ENCODE assay signal across 10 cellular contexts in the genomic region with DNA sequence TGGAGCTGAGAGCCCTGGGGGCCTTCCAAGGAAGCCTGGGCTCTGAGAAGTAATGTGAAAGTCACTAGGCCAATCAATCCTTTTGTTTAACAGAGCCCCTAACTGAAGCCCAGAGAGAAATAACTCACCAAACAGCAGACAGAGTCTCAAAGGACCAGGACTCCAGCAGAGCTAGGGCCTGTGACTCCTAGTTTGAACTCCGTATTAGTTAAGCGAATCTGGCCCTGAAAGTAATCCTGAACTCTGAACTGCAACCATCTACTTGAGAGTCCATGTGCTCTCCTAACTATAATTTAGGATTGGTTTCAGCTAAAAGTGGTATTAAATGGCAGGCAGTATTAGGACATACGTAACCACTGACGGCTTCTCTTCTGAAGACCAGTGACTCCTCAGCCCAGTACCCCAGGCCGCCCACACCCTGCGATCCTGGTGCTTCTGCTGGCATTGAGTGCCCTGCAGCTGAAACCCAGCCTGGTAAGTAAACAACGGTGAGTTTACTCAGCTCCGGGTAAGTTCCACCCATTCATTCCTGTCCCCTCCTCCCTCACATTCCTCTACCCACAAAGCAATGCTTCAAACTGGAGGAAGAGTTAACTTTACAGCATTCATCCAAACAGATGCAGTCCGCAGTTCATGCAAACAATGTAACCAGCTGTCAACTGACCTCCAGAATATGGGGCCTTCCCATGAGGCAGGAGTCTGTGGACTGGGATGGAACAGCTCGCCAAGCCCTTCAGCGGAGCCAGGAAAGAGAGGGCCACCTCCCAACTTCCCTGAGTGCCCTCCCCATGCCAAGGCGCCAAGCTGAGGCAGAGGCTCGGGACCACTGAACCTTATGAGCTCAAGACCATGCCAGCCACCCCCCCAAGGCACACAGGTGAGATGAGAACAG. TPM values are rescaled to one million over a fixed set of nuclear protein-coding genes. Genes with fewer than 3 reads are reported as not detected.
A peak's percentile ranks its signal among the peaks of the same experiment; 100 is the strongest.
DNase-seq lines count a peak whose midpoint lies in the region; ATAC-seq and TF ChIP-seq lines count a peak whose summit lies in the region.
"Had no signal": no experiment of that assay in that cellular context is flagged by ENCODE, and none has a peak within 500 bp of the region (broad histone marks: within the 10 kb centered on the region; RNA-seq: fewer than 3 reads in every experiment).

No MANE protein-coding gene starts in this region.

- no peaks in the 10 kb centered on the region for H3K27me3 Mint-ChIP-seq in H9 (ENCODE audit: low read depth)

- CTCF ChIA-PET in PC-3 (lab: Charles Lee) = interaction anchor here (1.8 kb wide), 1 partner anchor 27 kb away, joined by 9 read pairs; no protein-coding TSS in a partner anchor

- H3K4me1 ChIP-seq in H9 (ENCODE audit: insufficient read depth, low read length) (peaks cover 6% of the 10 kb centered on the region; the same call in 1 of the 2 replicates), PC-3 (ENCODE audit: insufficient read depth, low read length) (peaks cover 44% of the 10 kb centered on the region)

- H3K79me2 ChIP-seq in H9 (ENCODE audit: insufficient read depth, low read length) (peaks cover 4% of the 10 kb centered on the region; the same call in 1 of the 2 replicates), PC-3 (ENCODE audit: low read length) (peaks cover 77% of the 10 kb centered on the region)

- no peak for DNase-seq in H9
- peak; percentile 93 for DNase-seq in PC-3
- peak; percentile 18 for DNase-seq in fibroblast of peridontal ligament (ENCODE audit: extremely low read depth)
- peak; percentile 92 for DNase-seq in renal cortical epithelial cell (ENCODE audit: low read depth)
- DNase-seq in CD1c-positive myeloid dendritic cell (ENCODE audit: extremely low spot score) = no peak
- no peak for DNase-seq in GDM1 (lab: John Stamatoyannopoulos, UW)
- DNase-seq in activated gamma-delta T cell treated with Interleukin-2 at 50 U/mL for 16 hours = no peak
- DNase-seq in RKO (ENCODE audit: low spot score) = no peak
- DNase-seq: activated CD4-positive, alpha-beta memory T cell treated with anti-CD3 and anti-CD28 coated beads for 36 hours had no signal

- H3K23me2 ChIP-seq in H9 (ENCODE audit: insufficient read length, low read depth, low read length, poor library complexity, severe bottlenecking) = no peaks in the 10 kb centered on the region

- H3K9me3 ChIP-seq in H9 (ENCODE audit: control insufficient read depth, low read depth, low read length) (no peaks in the 10 kb centered on the region), PC-3 (ENCODE audit: low read length) (no peaks in the 10 kb centered on the region)

- H2BK5ac ChIP-seq in H9 (ENCODE audit: insufficient read length, low read length) = no peak overlapping the region

- no peak overlapping the region for H3T11ph ChIP-seq in H9 (ENCODE audit: low read length)

- no peak overlapping the region for H3K4me3 Mint-ChIP-seq in H9
- H3K4me3 Mint-ChIP-seq: activated CD4-positive, alpha-beta memory T cell treated with anti-CD3 and anti-CD28 coated beads for 36 hours; central memory CD8-positive, alpha-beta T cell had no signal

- peaks cover 37 to 42% of the 10 kb centered on the region in 2 experiments for H3K4me1 Mint-ChIP-seq in H9
- H3K4me1 Mint-ChIP-seq: central memory CD8-positive, alpha-beta T cell had no signal

- no peak overlapping the region for H2AK5ac ChIP-seq in H9 (ENCODE audit: insufficient read length, low read length)

- no peak overlapping the region for H3K14ac ChIP-seq in H9 (ENCODE audit: insufficient read depth, low read length)

- H4K20me1 ChIP-seq in H9 (ENCODE audit: control insufficient read depth, insufficient read depth, insufficient read length) (no peaks in the 10 kb centered on the region), PC-3 (ENCODE audit: low read length) (no peaks in the 10 kb centered on the region)

- BruUV-seq in PC-3 (replicated peaks; lab: Mats Ljungman, UMichigan) = TSS peak; percentile 84

- no peak overlapping the region for H2BK15ac ChIP-seq in H9 (ENCODE audit: low read depth, low read length)

- peaks cover 2% of the 10 kb centered on the region for H3F3A ChIP-seq in PC-3 (ENCODE audit: low read length, unreplicated experiment)

- no peaks in the 10 kb centered on the region; the same call in 1 of the 2 replicates for H3K36me3 ChIP-seq in PC-3 (ENCODE audit: low read depth, low read length)

- intact Hi-C loops in PC-3 (cut with micrococcal nuclease) = loop anchor here (2.0 kb wide), 2 partner anchors 31 to 43 kb away; no protein-coding TSS in a partner anchor

- H3K9me2 ChIP-seq in PC-3 (replicated peaks; ENCODE audit: low read length) = no peaks in the 10 kb centered on the region

- H3K27me3 ChIP-seq in H9 (ENCODE audit: insufficient read depth, low read length) (no peaks in the 10 kb centered on the region), PC-3 (ENCODE audit: low read length) (no peaks in the 10 kb centered on the region)

- H3K56ac ChIP-seq in H9 (ENCODE audit: insufficient read length, low read depth, low read length) = no peak overlapping the region

- no peak overlapping the region for H3K4me2 ChIP-seq in H9 (ENCODE audit: insufficient read depth, insufficient read length, low read length)
- peak overlapping the region; percentile 67 for H3K4me2 ChIP-seq in PC-3 (ENCODE audit: low read length)

- no peak overlapping the region for H2BK12ac ChIP-seq in H9 (ENCODE audit: insufficient read length, low read depth, low read length)

- POLR2A ChIA-PET in PC-3 (lab: Charles Lee; ENCODE audit: unreplicated experiment) = interaction anchor here (0.5 to 0.6 kb wide), 2 partner anchors 18 to 28 kb away, joined by 3 read pairs; no protein-coding TSS in a partner anchor

- H3K9me3 Mint-ChIP-seq in H9 = peaks cover 13 to 23% of the 10 kb centered on the region in 2 experiments; a peak in 4 of 5 replicates
- H3K9me3 Mint-ChIP-seq: activated CD4-positive, alpha-beta memory T cell treated with anti-CD3 and anti-CD28 coated beads for 36 hours; central memory CD8-positive, alpha-beta T cell had no signal

- H3K18ac ChIP-seq in H9 (ENCODE audit: insufficient read length, low read depth, low read length) = no peak overlapping the region

- ATAC-seq in PC-3 = peak; percentile 91

- H3K79me1 ChIP-seq in H9 (ENCODE audit: insufficient read depth, low read depth, low read length, poor library complexity, severe bottlenecking) = no peaks in the 10 kb centered on the region

- H2AFZ ChIP-seq in H9 (ENCODE audit: low read length) (no peak overlapping the region), PC-3 (ENCODE audit: low read length) (no peak overlapping the region)

- H2BK20ac ChIP-seq in H9 (ENCODE audit: low read depth, low read length, poor library complexity, severe bottlenecking) = no peak overlapping the region

- peaks cover 35 to 49% (median 41%) of the 10 kb centered on the region in 3 experiments for H3K36me3 Mint-ChIP-seq in H9 (ENCODE audit: insufficient read depth in 1 of 3, low read depth in 3 of 3)
- H3K36me3 Mint-ChIP-seq: activated CD4-positive, alpha-beta memory T cell treated with anti-CD3 and anti-CD28 coated beads for 36 hours had no signal

- no peak overlapping the region for H3K23ac ChIP-seq in H9 (ENCODE audit: insufficient read length, low read depth, low read length)

- no CpG with 5 or more reads among the region's 13 CpGs for WGBS in H9 (ENCODE audit: extremely low coverage, insufficient read length, low lambda C conversion rate)

- no peak overlapping the region for H3K4ac ChIP-seq in H9 (ENCODE audit: low read depth, low read length)

- H4K5ac ChIP-seq in H9 (ENCODE audit: insufficient read length, low read depth, low read length) = no peak overlapping the region

- H4K91ac ChIP-seq in H9 (ENCODE audit: insufficient read length, low read depth, low read length) = no peak overlapping the region

- no peak overlapping the region for H4K8ac ChIP-seq in H9 (replicated peaks; ENCODE audit: insufficient read length, low read depth, low read length)

- H3K4me3 ChIP-seq in PC-3 (ENCODE audit: low read length) = peak overlapping the region; percentile 30; the same call in 1 of the 2 replicates

- H3K27ac Mint-ChIP-seq in H9 = peak overlapping the region; percentile 36 to 81 (median 44); a peak in 4 of 7 replicates
- H3K27ac Mint-ChIP-seq: activated CD4-positive, alpha-beta memory T cell treated with anti-CD3 and anti-CD28 coated beads for 36 hours had no signal

- H3K27ac ChIP-seq in H9 (ENCODE audit: insufficient read length, low read depth, low read length) (no peak overlapping the region), PC-3 (ENCODE audit: low read length) (peak overlapping the region; percentile 98)

- no peak overlapping the region for H2BK120ac ChIP-seq in H9 (ENCODE audit: low read depth, low read length, poor library complexity, severe bottlenecking)

- TF ChIP-seq CTCF in H9 (conservative IDR thresholded peaks at IDR 0.05) = no peak
- no peak for TF ChIP-seq CTCF in PC-3 (conservative IDR thresholded peaks at IDR 0.05; ENCODE audit: low read depth, low read length)

- H3K9ac ChIP-seq in H9 (ENCODE audit: extremely low read depth, insufficient read length, low read length) = no peak overlapping the region
- peak overlapping the region; percentile 82 for H3K9ac ChIP-seq in PC-3 (ENCODE audit: low read length)

RNA-seq across cellular contexts. Expression of a gene that starts 7.3 kb away (rescaled TPM):
- total RNA-seq in H9 (2021) (22.2 and 22.4 TPM in 2 replicates), PC-3 (2014; rRNA removed) (16.7 and 17.7 TPM in 2 replicates), renal cortical epithelial cell (17.2 and 18.3 TPM in 2 replicates)

Comparison
In these comparisons a context has a peak if more than half of its experiments do, and no peak if none do; other contexts are left out.
1. DNase-seq: peak in PC-3 (single experiment), fibroblast of peridontal ligament (single experiment) and renal cortical epithelial cell (single experiment); none in H9 (single experiment), CD1c-positive myeloid dendritic cell (single experiment), GDM1 (single experiment), activated gamma-delta T cell treated with Interleukin-2 at 50 U/mL for 16 hours (single experiment) and RKO (single experiment).